Comparison of ENCODE assay signal across 10 cellular contexts in genomic region chr16:86882586-86883280, GRCh38.
DNase-seq lines count a peak whose midpoint lies in the region; ATAC-seq, FAIRE-seq and TF ChIP-seq lines count a peak whose summit lies in the region.
"Had no signal": no experiment of that assay in that cellular context is flagged by ENCODE, and none has a peak within 500 bp of the region (broad histone marks: within the 10 kb centered on the region; RNA-seq: fewer than 3 reads in every experiment).

No MANE protein-coding gene starts in this region.

- no peaks in the 10 kb centered on the region for H4K20me1 ChIP-seq in Karpas-422 (ENCODE audit: insufficient read depth, low read depth, low read length)

- WGBS in spleen, 5 donors, result 10 to 23% (median 14%) methylated on average over 6 of the region's 6 CpGs

- intact Hi-C loops in left ventricle myocardium inferior (cut with micrococcal nuclease) (no loop called here), spleen (cut with DNase I; ENCODE audit: low total_unique reads) (no loop called here)

- peak; percentile 79 for DNase-seq in H54 (ENCODE audit: insufficient read length, low spot score)
- DNase-seq in anterior cingulate cortex (lab: John Stamatoyannopoulos, UW), result peak in 40 of 58 donors; percentile 2 to 62 (median 16)
- DNase-seq in left ventricle myocardium inferior, result peak; percentile 60
- peak; percentile 33 for DNase-seq in spleen
- no peak for DNase-seq in NCI-H1694 (lab: John Stamatoyannopoulos, UW)
- no peak for DNase-seq in Karpas-422
- DNase-seq: DMS79 treated with DMSO at 0.1 percent for 48 hours; stimulated activated CD4-positive, alpha-beta T cell treated with anti-CD3 and anti-CD28 coated beads, Interleukin-2, amount 100 ng/mL, for 24 hours had no signal

- no peak overlapping the region for H3K4me3 ChIP-seq in left ventricle myocardium inferior
- H3K4me3 ChIP-seq in spleen, result no peak overlapping the region
- no peak overlapping the region for H3K4me3 ChIP-seq in Karpas-422 (ENCODE audit: low read length)

- peaks cover 13% of the 10 kb centered on the region for H3K4me1 ChIP-seq in left ventricle myocardium inferior
- H3K4me1 ChIP-seq in spleen, result no peaks in the 10 kb centered on the region
- no peaks in the 10 kb centered on the region for H3K4me1 ChIP-seq in Karpas-422 (ENCODE audit: low read length)

- H3K27me3 ChIP-seq in left ventricle myocardium inferior (ENCODE audit: low read depth) (peaks cover 40% of the 10 kb centered on the region), spleen (replicated peaks in 1 of 7) (peaks cover 0 to 89% (median 19%) of the 10 kb centered on the region in 7 donors), Karpas-422 (ENCODE audit: low read length) (no peaks in the 10 kb centered on the region)

- ATAC-seq in GM18868 (IDR thresholded peaks at IDR 0.05; ENCODE audit: unreplicated experiment) (no peak), HG02759 (IDR thresholded peaks at IDR 0.05; ENCODE audit: unreplicated experiment) (no peak)

- H3K27ac ChIP-seq in left ventricle myocardium inferior (replicated peaks), result no peak overlapping the region
- no peak overlapping the region for H3K27ac ChIP-seq in spleen
- H3K27ac ChIP-seq in Karpas-422 (ENCODE audit: low read length), result no peak overlapping the region

- H2AFZ ChIP-seq in Karpas-422 (ENCODE audit: low read length), result no peak overlapping the region

- H3K9me3 ChIP-seq in left ventricle myocardium inferior (replicated peaks) (no peaks in the 10 kb centered on the region), spleen (no peaks in the 10 kb centered on the region), Karpas-422 (ENCODE audit: low read length) (no peaks in the 10 kb centered on the region)

- no peaks in the 10 kb centered on the region for H3K9me2 ChIP-seq in Karpas-422 (replicated peaks; ENCODE audit: insufficient read depth, low read length)

- no peaks in the 10 kb centered on the region for H3K79me2 ChIP-seq in Karpas-422 (ENCODE audit: low read length)

- H3K36me3 ChIP-seq in left ventricle myocardium inferior (no peaks in the 10 kb centered on the region), spleen (no peaks in the 10 kb centered on the region), Karpas-422 (ENCODE audit: insufficient read depth, low read length) (no peaks in the 10 kb centered on the region)

- no peak overlapping the region for H3K4me2 ChIP-seq in Karpas-422 (ENCODE audit: low read depth, low read length, poor library complexity, severe bottlenecking)

- TF ChIP-seq POLR2A in H54 (IDR thresholded peaks at IDR 0.05; ENCODE audit: low read depth, low read length) (no peak), spleen (IDR thresholded peaks at IDR 0.05) (no peak)

- TF ChIP-seq CTCF in left ventricle myocardium inferior (IDR thresholded peaks at IDR 0.05; ENCODE audit: borderline replicate concordance) (no peak), spleen (IDR thresholded peaks at IDR 0.05 in 8 of 11, conservative IDR thresholded peaks at IDR 0.05 in 3 of 11) (no peak)

- peak; percentile 20 for FAIRE-seq in H54 (lab: Jason Lieb, UNC)

- no peak overlapping the region for H3K9ac ChIP-seq in Karpas-422 (ENCODE audit: low read length)

Comparison
In these comparisons a context has a peak if more than half of its experiments do, and no peak if none do; other contexts are left out.
1. DNase-seq: peak in H54 (single experiment), anterior cingulate cortex (40 of 58), left ventricle myocardium inferior (single experiment) and spleen (single experiment); none in NCI-H1694 (single experiment) and Karpas-422 (single experiment).